In genomic region chr19:11141937-11142527, GRCh38 we compare ENCODE assay signal across 11 cellular contexts. TPM values are rescaled to one million over a fixed set of nuclear protein-coding genes. Genes with fewer than 3 reads are reported as not detected.
DNase-seq lines count a peak whose midpoint lies in the region; ATAC-seq, FAIRE-seq and TF ChIP-seq lines count a peak whose summit lies in the region.
"Had no signal": no experiment of that assay in that cellular context is flagged by ENCODE, and none has a peak within 500 bp of the region (broad histone marks: within the 10 kb centered on the region; RNA-seq: fewer than 3 reads in every experiment).

No MANE protein-coding gene starts in this region.

- H3K4me1 ChIP-seq in SK-N-SH (ENCODE audit: control insufficient read depth in 1 of 2, insufficient read depth in 2 of 2, low read depth in 1 of 2, low read length in 1 of 2) (peaks cover 34% of the 10 kb centered on the region in 2 experiments; a peak in 3 of 4 replicates), mucosa of rectum (ENCODE audit: control insufficient read depth in 2 of 2, insufficient read depth in 2 of 2, low read length in 2 of 2) (peaks cover 20 to 37% of the 10 kb centered on the region in 2 donors), urinary bladder (ENCODE audit: insufficient read depth) (peaks cover 3% of the 10 kb centered on the region)

- H3K27me3 ChIP-seq in SK-N-SH (ENCODE audit: insufficient read depth) (no peaks in the 10 kb centered on the region), mucosa of rectum (ENCODE audit: control insufficient read depth in 2 of 2, insufficient read depth in 2 of 2, low read length in 2 of 2) (peaks cover 0 to 3% of the 10 kb centered on the region in 2 donors)

- H4K20me1 ChIP-seq in SK-N-SH (ENCODE audit: insufficient read depth), result no peaks in the 10 kb centered on the region

- no peak overlapping the region for H2AFZ ChIP-seq in SK-N-SH (ENCODE audit: low read depth)

- H3K9ac ChIP-seq in SK-N-SH, result peak overlapping the region; percentile 19; the same call in 1 of the 2 replicates
- peak overlapping the region in 1 of 2 donors; percentile 52 for H3K9ac ChIP-seq in mucosa of rectum (ENCODE audit: low read depth in 1 of 2, low read length in 2 of 2)

- WGBS in SK-N-SH (ENCODE audit: low lambda C conversion rate), result 40% methylated on average over 1 of the region's 9 CpGs
- WGBS in urinary bladder, result 49% methylated on average over 9 of the region's 9 CpGs

- H3K36me3 ChIP-seq in SK-N-SH (replicated peaks in 1 of 2; ENCODE audit: control insufficient read depth in 1 of 2, insufficient read depth in 2 of 2, low read length in 1 of 2) (peaks cover 0 to 4% of the 10 kb centered on the region in 2 experiments), mucosa of rectum (ENCODE audit: control insufficient read depth in 2 of 2, insufficient read depth in 2 of 2, low read length in 2 of 2) (no peaks in the 10 kb centered on the region), urinary bladder (ENCODE audit: insufficient read depth) (no peaks in the 10 kb centered on the region)

- peak overlapping the region; percentile 68 to 100 for H3K27ac ChIP-seq in SK-N-SH (ENCODE audit: low read depth in 2 of 2, low read length in 1 of 2)
- H3K27ac ChIP-seq in coronary artery, result peak overlapping the region; percentile 96 to 98
- H3K27ac ChIP-seq in mucosa of rectum (ENCODE audit: low read depth in 2 of 2, low read length in 2 of 2), result peak overlapping the region; percentile 43 to 65
- peak overlapping the region; percentile 13 for H3K27ac ChIP-seq in urinary bladder (ENCODE audit: low read depth)

- peaks cover 35% of the 10 kb centered on the region for H3F3A ChIP-seq in SK-N-SH (replicated peaks; ENCODE audit: insufficient read depth)

- POLR2A ChIA-PET in SK-N-SH (lab: Yijun Ruan, JAX), result no interaction called here

- H3K9me3 ChIP-seq in SK-N-SH, result no peaks in the 10 kb centered on the region
- H3K9me3 ChIP-seq in mucosa of rectum (ENCODE audit: control insufficient read depth in 2 of 2, low read length in 2 of 2), result no peaks in the 10 kb centered on the region

- TF ChIP-seq CTCF in SK-N-SH (IDR thresholded peaks at IDR 0.05), result peak; percentile 20
- no peak for TF ChIP-seq CTCF in coronary artery (IDR thresholded peaks at IDR 0.05)

- CTCF ChIA-PET in SK-N-SH (lab: Yijun Ruan, JAX), result interaction anchor here (1.1 to 1.5 kb wide), 3 partner anchors 22 to 205 kb away, joined by 3 to 4 read pairs (median 4); no protein-coding TSS in a partner anchor

- DNase-seq in SK-N-SH (no peak), coronary artery (ENCODE audit: low spot score) (no peak), NCI-H69 (lab: John Stamatoyannopoulos, UW) (no peak), OCI-M2 (lab: John Stamatoyannopoulos, UW; ENCODE audit: unreplicated experiment) (no peak), frontal cortex (ENCODE audit: low spot score in 2 of 2) (no peak)
- DNase-seq: NCI-H187 had no signal

- no peaks in the 10 kb centered on the region for H3K79me2 ChIP-seq in SK-N-SH (ENCODE audit: insufficient read depth)

- FAIRE-seq in frontal cortex (lab: Jason Lieb, UNC), result no peak
- FAIRE-seq: A204.1, endometrium had no signal

- no peak; the same call in 2 of the 3 replicates for ATAC-seq in SK-N-SH treated with all-trans-retinoic acid at 6 μM for 48 hours

- no peak for TF ChIP-seq EP300 in SK-N-SH (IDR thresholded peaks at IDR 0.05; ENCODE audit: borderline replicate concordance in 1 of 2, low read depth in 1 of 2, low read length in 1 of 2)

- H3K4me3 ChIP-seq in SK-N-SH (ENCODE audit: low read depth in 2 of 2, low read length in 1 of 2) (no peak overlapping the region), coronary artery (peak overlapping the region; percentile 62), mucosa of rectum (ENCODE audit: low read length in 2 of 2) (no peak overlapping the region), urinary bladder (ENCODE audit: low read depth, low read length) (no peak overlapping the region)

- no peaks in the 10 kb centered on the region for H3K9me2 ChIP-seq in SK-N-SH

- H3K4me2 ChIP-seq in SK-N-SH, result peak overlapping the region; percentile 92; the same call in 1 of the 2 replicates

- TF ChIP-seq RAD21 in SK-N-SH (IDR thresholded peaks at IDR 0.05; ENCODE audit: low read length), result no peak

TF ChIP-seq in SK-N-SH, 30 proteins besides CTCF, POLR2A, EP300 and RAD21 (continues in another document):
- TF ChIP-seq FOXM1 (IDR thresholded peaks at IDR 0.05; ENCODE audit: low read depth) (no peak), TEAD4 (IDR thresholded peaks at IDR 0.05; ENCODE audit: borderline replicate concordance, insufficient read depth) (no peak), MEF2A (IDR thresholded peaks at IDR 0.05; ENCODE audit: borderline replicate concordance, low read depth) (no peak), IRF3 (IDR thresholded peaks at IDR 0.05; ENCODE audit: low read depth, low read length) (no peak), FOXJ3 (CRISPR knock-in tag; IDR thresholded peaks at IDR 0.05) (no peak), PBX3 (IDR thresholded peaks at IDR 0.05) (no peak)

TF ChIP-seq in SK-N-SH treated with all-trans-retinoic acid at 6 μM for 48 hours, 23 proteins besides CTCF, POLR2A, EP300 and RAD21:
- no peak for TF ChIP-seq TCF4 (CRISPR knock-in tag; IDR thresholded peaks at IDR 0.05; ENCODE audit: borderline replicate concordance)
- no peak for TF ChIP-seq ZFP30 (CRISPR knock-in tag; IDR thresholded peaks at IDR 0.05)
- TF ChIP-seq ISL1 (CRISPR knock-in tag; IDR thresholded peaks at IDR 0.05), result no peak
- TF ChIP-seq CSRNP3 (CRISPR knock-in tag; IDR thresholded peaks at IDR 0.05), result no peak

RNA-seq across cellular contexts. Expression of gene SPC24, which starts 13.6 kb away (rescaled TPM):
- polyA plus RNA-seq in SK-N-SH (2012; rRNA removed), result 12.7 and 18.9 TPM in 2 replicates
- 8.5 and 13.1 TPM in 2 replicates for polyA plus RNA-seq in SK-N-SH (2012; cell fraction: cytosol; rRNA removed)
- polyA plus RNA-seq in SK-N-SH (2012; cell fraction: nucleus; rRNA removed), result 25.0 and 27.1 TPM in 2 replicates
- total RNA-seq in urinary bladder, result 21.1 TPM
- polyA plus RNA-seq in urinary bladder, result 1.8 TPM
- total RNA-seq in frontal cortex, result 6.9 TPM

RNA-seq across cellular contexts. Expression of gene LDLR, which starts 52.8 kb away (rescaled TPM):
- polyA plus RNA-seq in SK-N-SH (2012; rRNA removed) (20.7 and 25.1 TPM in 2 replicates), urinary bladder (44.9 TPM)
- 12.1 and 14.9 TPM in 2 replicates for polyA plus RNA-seq in SK-N-SH (2012; cell fraction: cytosol; rRNA removed)
- 26.4 and 31.2 TPM in 2 replicates for polyA plus RNA-seq in SK-N-SH (2012; cell fraction: nucleus; rRNA removed)
- total RNA-seq in urinary bladder (48.6 TPM), frontal cortex (28.5 TPM)

RNA-seq across cellular contexts. Expression of gene KANK2, which starts 55.3 kb away (rescaled TPM):
- polyA plus RNA-seq in SK-N-SH (2012; rRNA removed), result 63.9 and 92.4 TPM in 2 replicates
- polyA plus RNA-seq in SK-N-SH (2012; cell fraction: cytosol; rRNA removed), result 53.5 and 70.6 TPM in 2 replicates
- polyA plus RNA-seq in SK-N-SH (2012; cell fraction: nucleus; rRNA removed), result 95.9 and 113 TPM in 2 replicates
- 183 TPM for total RNA-seq in urinary bladder
- polyA plus RNA-seq in urinary bladder, result 819 TPM
- total RNA-seq in frontal cortex, result 7.3 TPM

Comparison
In these comparisons a context has a peak if more than half of its experiments do, and no peak if none do; other contexts are left out.
1. H3K27ac ChIP-seq: peak in every context shown above with its lines; median percentile 97 in coronary artery; 84 in SK-N-SH; 54 in mucosa of rectum; 13 in urinary bladder.
2. RNA of gene KANK2, which starts 55.3 kb away (total RNA-seq): 183 TPM in urinary bladder (single experiment); 7.3 TPM in frontal cortex (single experiment); every median in the first group is over 10 times any median in the second.